In genomic region chr10:109191823-109192222, GRCh38 we compare ENCODE assay signal across 9 cellular contexts.
"Had no signal": no experiment of that assay in that cellular context is flagged by ENCODE, and none has a peak within 500 bp of the region (broad histone marks: within the 10 kb centered on the region; RNA-seq: fewer than 3 reads in every experiment).

No MANE protein-coding gene starts in this region.

- DNase-seq: GM23248, GOT3, H7, H9, HCEC 1CT, HFFc6 had no signal

- H3K9ac ChIP-seq: GM23248 had no signal

- H3K4me3 ChIP-seq: GM23248, GM23338, HAP-1 had no signal

- ATAC-seq: GM23338, HCT116 had no signal

- H3K27ac ChIP-seq: GM23248 had no signal

- H3K9me3 ChIP-seq: HAP-1 had no signal

- H3K36me3 ChIP-seq: HAP-1 had no signal

- H3K4me1 ChIP-seq: HAP-1 had no signal
